10 cellular contexts compared by ENCODE assay signal in genomic region chr3:194204793-194205065, GRCh38.
DNase-seq lines count a peak whose midpoint lies in the region; ATAC-seq and TF ChIP-seq lines count a peak whose summit lies in the region.
"Had no signal": no experiment of that assay in that cellular context is flagged by ENCODE, and none has a peak within 500 bp of the region (broad histone marks: within the 10 kb centered on the region; RNA-seq: fewer than 3 reads in every experiment).

No MANE protein-coding gene starts in this region.

- DNase-seq in ELF-1 (ENCODE audit: low read depth, low spot score) = peak; percentile 56
- peak; percentile 14 to 52 for DNase-seq in NCI-H526 (lab: John Stamatoyannopoulos, UW)
- DNase-seq in dorsolateral prefrontal cortex = no peak
- DNase-seq in neural crest cell (ENCODE audit: low read depth, low spot score) = no peak
- DNase-seq in activated gamma-delta T cell treated with Interleukin-2 at 50 U/mL for 16 hours = no peak
- no peak for DNase-seq in cerebellar cortex (ENCODE audit: low spot score)
- DNase-seq in 8988T = no peak

- H3K27ac Mint-ChIP-seq in neural crest cell (ENCODE audit: unreplicated experiment) = peak overlapping the region; percentile 95

- peaks cover 44% of the 10 kb centered on the region for H3K27me3 Mint-ChIP-seq in neural crest cell (ENCODE audit: low read depth)

- H3K36me3 Mint-ChIP-seq in neural crest cell (ENCODE audit: low read depth) = no peaks in the 10 kb centered on the region

- no peak overlapping the region for H3K27ac ChIP-seq in dorsolateral prefrontal cortex

- TF ChIP-seq CTCF in dorsolateral prefrontal cortex (IDR thresholded peaks at IDR 0.05 in 54 of 56, conservative IDR thresholded peaks at IDR 0.05 in 2 of 56; ENCODE audit: low read depth in 1 of 56, partially characterized antibody in 56 of 56) (no peak), neural crest cell (conservative IDR thresholded peaks at IDR 0.05) (no peak)

- H3K27me3 ChIP-seq in dorsolateral prefrontal cortex = peaks cover 0 to 22% (median 7%) of the 10 kb centered on the region in 45 donors

- H3K4me3 Mint-ChIP-seq in neural crest cell = peak overlapping the region; percentile 81
- H3K4me3 Mint-ChIP-seq: central memory CD8-positive, alpha-beta T cell had no signal

- intact Hi-C loops in dorsolateral prefrontal cortex (cut with DNase I) = no loop called here

- H3K4me3 ChIP-seq in dorsolateral prefrontal cortex = peak overlapping the region in 53 of 59 donors; percentile 18 to 70 (median 53)
- H3K4me3 ChIP-seq: K562 had no signal

- peaks cover 50% of the 10 kb centered on the region for H3K4me1 Mint-ChIP-seq in neural crest cell

- no peak for ATAC-seq in GM21447 (IDR thresholded peaks at IDR 0.05; ENCODE audit: unreplicated experiment)

- H3K9me3 Mint-ChIP-seq in neural crest cell = no peaks in the 10 kb centered on the region
- H3K9me3 Mint-ChIP-seq: central memory CD8-positive, alpha-beta T cell had no signal

Comparison
In these comparisons a context has a peak if more than half of its experiments do, and no peak if none do; other contexts are left out.
1. DNase-seq: peak in ELF-1 (single experiment) and NCI-H526 (2 of 2); none in dorsolateral prefrontal cortex (0 of 10), neural crest cell (single experiment), activated gamma-delta T cell treated with Interleukin-2 at 50 U/mL for 16 hours (single experiment), cerebellar cortex (single experiment) and 8988T (single experiment).